ENCODE assay signal across 8 cellular contexts in the genomic region with DNA sequence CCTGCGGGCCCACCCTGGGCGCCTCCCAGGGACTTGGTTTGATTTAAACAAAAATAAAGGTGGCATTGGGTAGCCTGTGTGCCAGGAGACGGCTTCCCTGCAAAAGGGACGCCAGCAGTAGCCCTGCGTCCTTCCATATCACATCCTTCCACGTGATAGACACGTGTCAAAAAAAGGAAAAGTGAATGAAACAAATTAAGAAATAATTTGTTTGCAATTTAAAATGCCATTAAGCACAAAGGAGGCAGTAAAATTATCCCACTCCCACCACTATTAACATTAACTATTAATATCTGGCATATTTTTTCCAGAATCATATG. TPM values are rescaled to one million over a fixed set of nuclear protein-coding genes. Genes with fewer than 3 reads are reported as not detected.
DNase-seq lines count a peak whose midpoint lies in the region; ATAC-seq and TF ChIP-seq lines count a peak whose summit lies in the region.

No MANE protein-coding gene starts in this region.

- H3K36me3 ChIP-seq in brain microvascular endothelial cell (replicated peaks) (no peaks in the 10 kb centered on the region), upper lobe of left lung (no peaks in the 10 kb centered on the region)

- ATAC-seq in memory B cell (ENCODE audit: low read depth) (no peak), upper lobe of left lung (ENCODE audit: low FRiP score in 2 of 2) (no peak), HG03520 (IDR thresholded peaks at IDR 0.05; ENCODE audit: unreplicated experiment) (no peak)

- 12 to 36% methylated on average over 7 of the region's 7 CpGs for WGBS in upper lobe of left lung, 2 donors

- H3K27ac Mint-ChIP-seq in activated naive CD4-positive, alpha-beta T cell treated with anti-CD3 and anti-CD28 coated beads, Interleukin-2, amount 10 ng/mL, durations not matched to agents 7 days and 5 days = peak overlapping the region; percentile 91
- peak overlapping the region; percentile 95 for H3K27ac Mint-ChIP-seq in memory B cell

- in situ Hi-C loops in brain microvascular endothelial cell (cut with HindIII; ENCODE audit: low pct_ligation_motif_present, low sequenced_read_pairs) = no loop called here

- H3K9me3 Mint-ChIP-seq in activated naive CD4-positive, alpha-beta T cell treated with anti-CD3 and anti-CD28 coated beads, Interleukin-2, amount 10 ng/mL, durations not matched to agents 7 days and 5 days = no peaks in the 10 kb centered on the region
- H3K9me3 Mint-ChIP-seq in memory B cell = no peaks in the 10 kb centered on the region

- no peak for DNase-seq in activated naive CD4-positive, alpha-beta T cell treated with anti-CD3 and anti-CD28 coated beads, Interleukin-2, amount 10 ng/mL, durations not matched to agents 7 days and 5 days
- no peak for DNase-seq in activated naive CD4-positive, alpha-beta T cell treated with anti-CD3 and anti-CD28 coated beads, Interleukin-2, amount 50 U/mL, for 16 hours
- DNase-seq in brain microvascular endothelial cell (no peak), memory B cell (ENCODE audit: low spot score in 2 of 2) (no peak), upper lobe of left lung (no peak), UCSD-AML1 (lab: John Stamatoyannopoulos, UW; ENCODE audit: unreplicated experiment) (no peak), NOMO-1 treated with DMSO at 0.1 percent for 48 hours (lab: John Stamatoyannopoulos, UW; ENCODE audit: unreplicated experiment) (no peak)

- peaks cover 34% of the 10 kb centered on the region for H3K4me1 Mint-ChIP-seq in activated naive CD4-positive, alpha-beta T cell treated with anti-CD3 and anti-CD28 coated beads, Interleukin-2, amount 10 ng/mL, durations not matched to agents 7 days and 5 days
- peaks cover 19% of the 10 kb centered on the region for H3K4me1 Mint-ChIP-seq in memory B cell

- H3K4me3 ChIP-seq in brain microvascular endothelial cell (ENCODE audit: low read depth, low read length) (peak overlapping the region; percentile 47), upper lobe of left lung (peak overlapping the region in 3 of 4 donors; percentile 39 to 51 (median 50))

- H3K36me3 Mint-ChIP-seq in activated naive CD4-positive, alpha-beta T cell treated with anti-CD3 and anti-CD28 coated beads, Interleukin-2, amount 10 ng/mL, durations not matched to agents 7 days and 5 days = peaks cover 5% of the 10 kb centered on the region
- peaks cover 3% of the 10 kb centered on the region for H3K36me3 Mint-ChIP-seq in memory B cell

- H3K4me3 Mint-ChIP-seq in activated naive CD4-positive, alpha-beta T cell treated with anti-CD3 and anti-CD28 coated beads, Interleukin-2, amount 10 ng/mL, durations not matched to agents 7 days and 5 days = no peak overlapping the region
- no peak overlapping the region for H3K4me3 Mint-ChIP-seq in memory B cell

- H3K27ac ChIP-seq in brain microvascular endothelial cell = peak overlapping the region; percentile 60
- H3K27ac ChIP-seq in upper lobe of left lung = peak overlapping the region; percentile 88 to 94 (median 89)

- H3K4me1 ChIP-seq in upper lobe of left lung = peaks cover 29 to 41% (median 36%) of the 10 kb centered on the region in 4 donors

- no peak for TF ChIP-seq POLR2A in upper lobe of left lung (IDR thresholded peaks at IDR 0.05)

- CTCF ChIA-PET in activated naive CD4-positive, alpha-beta T cell treated with anti-CD3 and anti-CD28 coated beads, Interleukin-2, amount 10 ng/mL, durations not matched to agents 7 days and 5 days (lab: Charles Lee) = interaction anchor here (1.0 to 4.1 kb wide), 7 partner anchors 19 to 295 kb away, joined by 3 to 40 read pairs (median 3); no protein-coding TSS in a partner anchor

- TF ChIP-seq CTCF in brain microvascular endothelial cell (IDR thresholded peaks at IDR 0.05; ENCODE audit: low read depth, low read length, missing control alignments) (no peak), upper lobe of left lung (IDR thresholded peaks at IDR 0.05) (peak in 1 of 6 experiments; percentile 32)

- H3K27me3 Mint-ChIP-seq in activated naive CD4-positive, alpha-beta T cell treated with anti-CD3 and anti-CD28 coated beads, Interleukin-2, amount 10 ng/mL, durations not matched to agents 7 days and 5 days = peaks cover 3% of the 10 kb centered on the region
- H3K27me3 Mint-ChIP-seq in memory B cell = no peaks in the 10 kb centered on the region

- no peak for TF ChIP-seq EP300 in upper lobe of left lung (IDR thresholded peaks at IDR 0.05)

- no peaks in the 10 kb centered on the region for H3K27me3 ChIP-seq in brain microvascular endothelial cell (replicated peaks)
- H3K27me3 ChIP-seq in upper lobe of left lung = no peaks in the 10 kb centered on the region

- H3K9me3 ChIP-seq in upper lobe of left lung = no peaks in the 10 kb centered on the region

RNA-seq across cellular contexts. Expression of a gene that starts 7.6 kb away (rescaled TPM):
- 1 to 10 TPM in 2 of 6 donors, under 1 TPM in 1, not detected in 3; 0.94 to 1.4 (median 1.2) TPM for total RNA-seq in upper lobe of left lung

RNA-seq across cellular contexts. Expression of a gene that starts 42.1 kb away (rescaled TPM):
- 10 to 100 TPM; 19.9 to 69.5 (median 63.0) TPM for total RNA-seq in upper lobe of left lung
